In genomic region chr3:156680243-156680930, GRCh38 we compare ENCODE assay signal across 10 cellular contexts. TPM values are rescaled to one million over a fixed set of nuclear protein-coding genes. Genes with fewer than 3 reads are reported as not detected.
DNase-seq lines count a peak whose midpoint lies in the region; ATAC-seq and TF ChIP-seq lines count a peak whose summit lies in the region.
"Had no signal": no experiment of that assay in that cellular context is flagged by ENCODE, and none has a peak within 500 bp of the region (broad histone marks: within the 10 kb centered on the region; RNA-seq: fewer than 3 reads in every experiment).

No MANE protein-coding gene starts in this region.

- H3K36me3 ChIP-seq in SK-N-SH (replicated peaks in 1 of 2; ENCODE audit: control insufficient read depth in 1 of 2, insufficient read depth in 2 of 2, low read length in 1 of 2), result peaks cover 40 to 46% of the 10 kb centered on the region in 2 experiments
- peaks cover 11% of the 10 kb centered on the region for H3K36me3 ChIP-seq in Panc1 (ENCODE audit: control insufficient read depth, insufficient read depth, low read length)
- H3K36me3 ChIP-seq in smooth muscle cell (ENCODE audit: low read depth), result no peaks in the 10 kb centered on the region
- H3K36me3 ChIP-seq: BE2C had no signal

- H3K9ac ChIP-seq in SK-N-SH, result no peak overlapping the region
- peak overlapping the region; percentile 91 for H3K9ac ChIP-seq in smooth muscle cell (ENCODE audit: low read depth)

- H3K9me3 ChIP-seq in SK-N-SH, result no peaks in the 10 kb centered on the region
- no peaks in the 10 kb centered on the region for H3K9me3 ChIP-seq in Panc1 (ENCODE audit: control insufficient read depth, insufficient read depth, low read depth, low read length)
- no peaks in the 10 kb centered on the region for H3K9me3 ChIP-seq in smooth muscle cell (replicated peaks; ENCODE audit: low read depth)
- H3K9me3 ChIP-seq: BE2C had no signal

- no peaks in the 10 kb centered on the region for H3K9me2 ChIP-seq in SK-N-SH

- BruUV-seq in Panc1 (replicated peaks; lab: Mats Ljungman, UMichigan), result no TSS peak

- peaks cover 100% of the 10 kb centered on the region for H3K79me2 ChIP-seq in SK-N-SH (ENCODE audit: insufficient read depth)
- peaks cover 91% of the 10 kb centered on the region for H3K79me2 ChIP-seq in smooth muscle cell (ENCODE audit: low read depth)

- in situ Hi-C loops in Panc1 (cut with HindIII; ENCODE audit: low pct_unique_long_range_greater_than_20kb, low sequenced_read_pairs), result no loop called here

- H4K20me1 ChIP-seq in SK-N-SH (ENCODE audit: insufficient read depth), result peaks cover 37% of the 10 kb centered on the region
- peaks cover 98% of the 10 kb centered on the region for H4K20me1 ChIP-seq in smooth muscle cell (ENCODE audit: low read depth)

- H2AFZ ChIP-seq in SK-N-SH (ENCODE audit: low read depth), result no peak overlapping the region
- no peak overlapping the region for H2AFZ ChIP-seq in smooth muscle cell (ENCODE audit: low read depth)

- TF ChIP-seq RAD21 in SK-N-SH (IDR thresholded peaks at IDR 0.05; ENCODE audit: low read length), result no peak

- DNase-seq in SK-N-SH, result no peak
- no peak for DNase-seq in Panc1 (ENCODE audit: low read depth, low spot score)
- no peak for DNase-seq in fibroblast of the aortic adventitia (ENCODE audit: low read depth)
- DNase-seq in smooth muscle cell (lab: John Stamatoyannopoulos, UW; ENCODE audit: unreplicated experiment), result no peak
- DNase-seq in NCI-H526 treated with DMSO at 0.1 percent for 48 hours (lab: John Stamatoyannopoulos, UW), result no peak
- DNase-seq: head of caudate nucleus had no signal

- no peak for TF ChIP-seq CTCF in SK-N-SH (IDR thresholded peaks at IDR 0.05)
- TF ChIP-seq CTCF in Panc1 (IDR thresholded peaks at IDR 0.05), result no peak
- TF ChIP-seq CTCF in fibroblast of the aortic adventitia (IDR thresholded peaks at IDR 0.05; ENCODE audit: insufficient read depth, low read length), result no peak
- no peak for TF ChIP-seq CTCF in smooth muscle cell (IDR thresholded peaks at IDR 0.05; ENCODE audit: borderline replicate concordance, insufficient read depth, poor library complexity, severe bottlenecking)

- CTCF ChIA-PET in SK-N-SH (lab: Yijun Ruan, JAX) (interaction anchor here (1.0 to 1.3 kb wide), 3 partner anchors 9 to 43 kb away, joined by 3 to 4 read pairs (median 3); no protein-coding TSS in a partner anchor), Panc1 (lab: Charles Lee) (interaction anchor here (1.7 kb wide), 1 partner anchor 401 kb away, joined by 6 read pairs; no protein-coding TSS in a partner anchor)

- intact Hi-C loops in Panc1 (cut with micrococcal nuclease; ENCODE audit: unreplicated experiment), result loop anchor here (2.0 kb wide), 1 partner anchor 136 kb away; no protein-coding TSS in a partner anchor

- H3K4me2 ChIP-seq in SK-N-SH, result peak overlapping the region; percentile 9
- peak overlapping the region; percentile 40 for H3K4me2 ChIP-seq in smooth muscle cell

- POLR2A ChIA-PET in SK-N-SH (lab: Yijun Ruan, JAX), result interaction anchor here (1.3 kb wide), 1 partner anchor 408 kb away, joined by 3 read pairs; no protein-coding TSS in a partner anchor
- POLR2A ChIA-PET in Panc1 (lab: Charles Lee), result no interaction called here

- peaks cover 17 to 45% of the 10 kb centered on the region in 2 experiments; a peak in 3 of 4 replicates for H3K4me1 ChIP-seq in SK-N-SH (ENCODE audit: control insufficient read depth in 1 of 2, insufficient read depth in 2 of 2, low read depth in 1 of 2, low read length in 1 of 2)
- H3K4me1 ChIP-seq in Panc1 (ENCODE audit: control insufficient read depth, insufficient read depth, low read length), result peaks cover 56% of the 10 kb centered on the region
- peaks cover 32% of the 10 kb centered on the region for H3K4me1 ChIP-seq in smooth muscle cell (ENCODE audit: low read depth)

- H3F3A ChIP-seq in SK-N-SH (replicated peaks; ENCODE audit: insufficient read depth) (peaks cover 4% of the 10 kb centered on the region), smooth muscle cell (ENCODE audit: low read depth) (peaks cover 11% of the 10 kb centered on the region)

- no peak overlapping the region for H3K4me3 ChIP-seq in SK-N-SH (ENCODE audit: low read depth in 2 of 2, low read length in 1 of 2)
- H3K4me3 ChIP-seq in Panc1 (ENCODE audit: low read depth in 2 of 2, low read length in 2 of 2), result no peak overlapping the region
- peak overlapping the region; percentile 4 for H3K4me3 ChIP-seq in fibroblast of the aortic adventitia (ENCODE audit: low read depth, low read length)
- H3K4me3 ChIP-seq in smooth muscle cell, result no peak overlapping the region

- 98% methylated on average over 2 of the region's 2 CpGs for WGBS in SK-N-SH (ENCODE audit: low lambda C conversion rate)
- 84% methylated on average over 2 of the region's 2 CpGs for WGBS in smooth muscle cell (ENCODE audit: low lambda C conversion rate)

- H3K27ac ChIP-seq in SK-N-SH (ENCODE audit: low read depth in 2 of 2, low read length in 1 of 2) (peak overlapping the region; percentile 11 to 53; a peak in 3 of 4 replicates), Panc1 (ENCODE audit: low read length) (0 out of 2 replicates have a peak overlapping the region, but pooled peaks have one; percentile 30), smooth muscle cell (ENCODE audit: low read depth) (peak overlapping the region; percentile 94)

- no peaks in the 10 kb centered on the region for H3K27me3 ChIP-seq in SK-N-SH (ENCODE audit: insufficient read depth)
- no peaks in the 10 kb centered on the region for H3K27me3 ChIP-seq in Panc1 (ENCODE audit: control insufficient read depth, insufficient read depth, low read length)
- no peaks in the 10 kb centered on the region for H3K27me3 ChIP-seq in smooth muscle cell (ENCODE audit: low read depth)
- H3K27me3 ChIP-seq: BE2C had no signal

- no peak for TF ChIP-seq EP300 in SK-N-SH (IDR thresholded peaks at IDR 0.05; ENCODE audit: borderline replicate concordance in 1 of 2, low read depth in 1 of 2, low read length in 1 of 2)

- ATAC-seq in SK-N-SH treated with all-trans-retinoic acid at 6 μM for 48 hours, result no peak
- no peak for ATAC-seq in Panc1
- ATAC-seq in GM18861 (IDR thresholded peaks at IDR 0.05; ENCODE audit: unreplicated experiment), result no peak
- no peak for ATAC-seq in GM19452 (IDR thresholded peaks at IDR 0.05; ENCODE audit: unreplicated experiment)

TF ChIP-seq in SK-N-SH, 30 proteins besides CTCF, POLR2A, EP300 and RAD21:
- TF ChIP-seq USF1 (IDR thresholded peaks at IDR 0.05; ENCODE audit: borderline replicate concordance, low read depth) (no peak), TEAD4 (IDR thresholded peaks at IDR 0.05; ENCODE audit: borderline replicate concordance, insufficient read depth) (no peak), MAX (IDR thresholded peaks at IDR 0.05; ENCODE audit: low read depth) (0 out of 2 replicates have a peak, but pooled peaks have one; percentile 4)

TF ChIP-seq in SK-N-SH treated with all-trans-retinoic acid at 6 μM for 48 hours, 23 proteins besides CTCF, POLR2A, EP300 and RAD21 (continues in another document):
- TF ChIP-seq ISL1 (CRISPR knock-in tag; IDR thresholded peaks at IDR 0.05) (no peak), ZNF70 (CRISPR knock-in tag; IDR thresholded peaks at IDR 0.05) (no peak), PATZ1 (CRISPR knock-in tag; IDR thresholded peaks at IDR 0.05; ENCODE audit: borderline replicate concordance) (no peak), ZC3H10 (CRISPR knock-in tag; IDR thresholded peaks at IDR 0.05) (no peak), ARNTL (CRISPR knock-in tag; IDR thresholded peaks at IDR 0.05; ENCODE audit: borderline replicate concordance, low read depth) (no peak), GLIS3 (CRISPR knock-in tag; IDR thresholded peaks at IDR 0.05) (no peak), TCF4 (CRISPR knock-in tag; IDR thresholded peaks at IDR 0.05; ENCODE audit: borderline replicate concordance) (no peak), ZNF565 (CRISPR knock-in tag; conservative IDR thresholded peaks at IDR 0.05; ENCODE audit: low read depth) (no peak), OSR1 (CRISPR knock-in tag; IDR thresholded peaks at IDR 0.05) (no peak), ZNF8 (CRISPR knock-in tag; IDR thresholded peaks at IDR 0.05) (no peak), POU6F1 (CRISPR knock-in tag; IDR thresholded peaks at IDR 0.05; ENCODE audit: borderline replicate concordance, low read depth) (no peak), ESRRG (CRISPR knock-in tag; IDR thresholded peaks at IDR 0.05) (no peak), SNAI2 (CRISPR knock-in tag; IDR thresholded peaks at IDR 0.05) (no peak), ZFP30 (CRISPR knock-in tag; IDR thresholded peaks at IDR 0.05) (no peak)

RNA-seq across cellular contexts. Expression of gene TIPARP, which starts 6.0 kb away (rescaled TPM):
- polyA plus RNA-seq in SK-N-SH (2012; rRNA removed) (6.2 TPM in 2 replicates), smooth muscle cell (11.8 and 12.5 TPM in 2 replicates)
- 6.5 and 10.8 TPM in 2 replicates for polyA plus RNA-seq in SK-N-SH (2012; cell fraction: cytosol; rRNA removed)
- polyA plus RNA-seq in SK-N-SH (2012; cell fraction: nucleus; rRNA removed), result 3.7 and 11.4 TPM in 2 replicates
- total RNA-seq in Panc1 (2021; ENCODE audit: unreplicated experiment) (22.1 TPM), fibroblast of the aortic adventitia (ENCODE audit: low replicate concordance) (26.1 and 67.1 TPM in 2 replicates), smooth muscle cell (65.2 and 88.6 TPM in 2 replicates)
- 11.0 TPM for polyA plus RNA-seq in Panc1 (2012; ENCODE audit: insufficient read length)

Comparison
In these comparisons a context has a peak if more than half of its experiments do, and no peak if none do; other contexts are left out.
1. H3K27ac ChIP-seq: peak in every context shown above with its lines; median percentile 94 in smooth muscle cell; 32 in SK-N-SH; 30 in Panc1.